1 cellular context compared by ENCODE assay signal in the genomic region with DNA sequence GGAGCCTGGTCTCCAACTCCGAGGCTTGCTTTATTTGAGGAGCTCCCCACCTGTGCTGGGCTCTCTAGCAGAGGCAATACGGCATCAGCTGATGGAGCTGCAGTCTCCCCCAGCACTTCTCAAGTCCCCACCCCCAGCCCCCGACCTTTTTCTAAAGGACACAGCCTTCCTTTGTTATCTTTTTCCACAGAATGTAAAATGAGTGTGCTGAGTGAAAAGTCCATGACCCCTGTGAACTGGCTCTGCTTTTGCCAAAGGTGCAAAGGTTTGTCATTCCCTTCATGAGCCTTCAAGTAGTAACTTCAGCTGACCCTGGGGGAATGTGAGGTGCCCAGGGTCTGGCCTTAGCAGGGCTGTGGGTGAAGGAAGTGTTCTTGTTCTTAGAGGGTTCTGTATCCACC.
TF ChIP-seq lines count a peak whose summit lies in the region.

No MANE protein-coding gene starts in this region.

TF ChIP-seq in HepG2, 621 proteins besides CTCF, POLR2A, EP300 and RAD21 (continues in another document):
- 0 out of 2 replicates have a peak, but pooled peaks have one; percentile 27 for TF ChIP-seq ZNF672 (CRISPR knock-in tag; IDR thresholded peaks at IDR 0.05)
- TF ChIP-seq, protein P1, sequence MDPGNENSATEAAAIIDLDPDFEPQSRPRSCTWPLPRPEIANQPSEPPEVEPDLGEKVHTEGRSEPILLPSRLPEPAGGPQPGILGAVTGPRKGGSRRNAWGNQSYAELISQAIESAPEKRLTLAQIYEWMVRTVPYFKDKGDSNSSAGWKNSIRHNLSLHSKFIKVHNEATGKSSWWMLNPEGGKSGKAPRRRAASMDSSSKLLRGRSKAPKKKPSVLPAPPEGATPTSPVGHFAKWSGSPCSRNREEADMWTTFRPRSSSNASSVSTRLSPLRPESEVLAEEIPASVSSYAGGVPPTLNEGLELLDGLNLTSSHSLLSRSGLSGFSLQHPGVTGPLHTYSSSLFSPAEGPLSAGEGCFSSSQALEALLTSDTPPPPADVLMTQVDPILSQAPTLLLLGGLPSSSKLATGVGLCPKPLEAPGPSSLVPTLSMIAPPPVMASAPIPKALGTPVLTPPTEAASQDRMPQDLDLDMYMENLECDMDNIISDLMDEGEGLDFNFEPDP (CRISPR knock-in tag; conservative IDR thresholded peaks at IDR 0.05), result no peak
- peak; percentile 80; the same call in 1 of the 2 replicates for TF ChIP-seq SOX5 (CRISPR knock-in tag; IDR thresholded peaks at IDR 0.05; ENCODE audit: borderline replicate concordance)
- TF ChIP-seq ASH2L (IDR thresholded peaks at IDR 0.05; ENCODE audit: insufficient read length, low read depth, low read length), result peak; percentile 67
- peak; percentile 72 for TF ChIP-seq HDAC1 (CRISPR knock-in tag; IDR thresholded peaks at IDR 0.05)
- peak; percentile 32; the same call in 1 of the 2 replicates for TF ChIP-seq HMG20A (CRISPR knock-in tag; IDR thresholded peaks at IDR 0.05; ENCODE audit: borderline replicate concordance)
- TF ChIP-seq ISL2 (CRISPR knock-in tag; IDR thresholded peaks at IDR 0.05), result 0 out of 2 replicates have a peak, but pooled peaks have one; percentile 18
- TF ChIP-seq AHR (CRISPR knock-in tag; IDR thresholded peaks at IDR 0.05), result no peak
- TF ChIP-seq GATAD1 (CRISPR knock-in tag; IDR thresholded peaks at IDR 0.05), result no peak
- TF ChIP-seq, protein P2, sequence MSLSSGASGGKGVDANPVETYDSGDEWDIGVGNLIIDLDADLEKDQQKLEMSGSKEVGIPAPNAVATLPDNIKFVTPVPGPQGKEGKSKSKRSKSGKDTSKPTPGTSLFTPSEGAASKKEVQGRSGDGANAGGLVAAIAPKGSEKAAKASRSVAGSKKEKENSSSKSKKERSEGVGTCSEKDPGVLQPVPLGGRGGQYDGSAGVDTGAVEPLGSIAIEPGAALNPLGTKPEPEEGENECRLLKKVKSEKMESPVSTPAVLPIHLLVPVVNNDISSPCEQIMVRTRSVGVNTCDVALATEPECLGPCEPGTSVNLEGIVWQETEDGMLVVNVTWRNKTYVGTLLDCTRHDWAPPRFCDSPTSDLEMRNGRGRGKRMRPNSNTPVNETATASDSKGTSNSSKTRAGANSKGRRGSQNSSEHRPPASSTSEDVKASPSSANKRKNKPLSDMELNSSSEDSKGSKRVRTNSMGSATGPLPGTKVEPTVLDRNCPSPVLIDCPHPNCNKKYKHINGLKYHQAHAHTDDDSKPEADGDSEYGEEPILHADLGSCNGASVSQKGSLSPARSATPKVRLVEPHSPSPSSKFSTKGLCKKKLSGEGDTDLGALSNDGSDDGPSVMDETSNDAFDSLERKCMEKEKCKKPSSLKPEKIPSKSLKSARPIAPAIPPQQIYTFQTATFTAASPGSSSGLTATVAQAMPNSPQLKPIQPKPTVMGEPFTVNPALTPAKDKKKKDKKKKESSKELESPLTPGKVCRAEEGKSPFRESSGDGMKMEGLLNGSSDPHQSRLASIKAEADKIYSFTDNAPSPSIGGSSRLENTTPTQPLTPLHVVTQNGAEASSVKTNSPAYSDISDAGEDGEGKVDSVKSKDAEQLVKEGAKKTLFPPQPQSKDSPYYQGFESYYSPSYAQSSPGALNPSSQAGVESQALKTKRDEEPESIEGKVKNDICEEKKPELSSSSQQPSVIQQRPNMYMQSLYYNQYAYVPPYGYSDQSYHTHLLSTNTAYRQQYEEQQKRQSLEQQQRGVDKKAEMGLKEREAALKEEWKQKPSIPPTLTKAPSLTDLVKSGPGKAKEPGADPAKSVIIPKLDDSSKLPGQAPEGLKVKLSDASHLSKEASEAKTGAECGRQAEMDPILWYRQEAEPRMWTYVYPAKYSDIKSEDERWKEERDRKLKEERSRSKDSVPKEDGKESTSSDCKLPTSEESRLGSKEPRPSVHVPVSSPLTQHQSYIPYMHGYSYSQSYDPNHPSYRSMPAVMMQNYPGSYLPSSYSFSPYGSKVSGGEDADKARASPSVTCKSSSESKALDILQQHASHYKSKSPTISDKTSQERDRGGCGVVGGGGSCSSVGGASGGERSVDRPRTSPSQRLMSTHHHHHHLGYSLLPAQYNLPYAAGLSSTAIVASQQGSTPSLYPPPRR (CRISPR knock-in tag; IDR thresholded peaks at IDR 0.05; ENCODE audit: borderline replicate concordance), result no peak
- no peak for TF ChIP-seq SMYD3 (CRISPR knock-in tag; IDR thresholded peaks at IDR 0.05)
- TF ChIP-seq, protein P3, sequence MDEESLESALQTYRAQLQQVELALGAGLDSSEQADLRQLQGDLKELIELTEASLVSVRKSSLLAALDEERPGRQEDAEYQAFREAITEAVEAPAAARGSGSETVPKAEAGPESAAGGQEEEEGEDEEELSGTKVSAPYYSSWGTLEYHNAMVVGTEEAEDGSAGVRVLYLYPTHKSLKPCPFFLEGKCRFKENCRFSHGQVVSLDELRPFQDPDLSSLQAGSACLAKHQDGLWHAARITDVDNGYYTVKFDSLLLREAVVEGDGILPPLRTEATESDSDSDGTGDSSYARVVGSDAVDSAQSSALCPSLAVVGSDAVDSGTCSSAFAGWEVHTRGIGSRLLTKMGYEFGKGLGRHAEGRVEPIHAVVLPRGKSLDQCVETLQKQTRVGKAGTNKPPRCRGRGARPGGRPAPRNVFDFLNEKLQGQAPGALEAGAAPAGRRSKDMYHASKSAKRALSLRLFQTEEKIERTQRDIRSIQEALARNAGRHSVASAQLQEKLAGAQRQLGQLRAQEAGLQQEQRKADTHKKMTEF (CRISPR knock-in tag; IDR thresholded peaks at IDR 0.05), result 0 out of 2 replicates have a peak, but pooled peaks have one; percentile 31
- no peak for TF ChIP-seq ETV6 (CRISPR knock-in tag; conservative IDR thresholded peaks at IDR 0.05)
- peak; percentile 98 for TF ChIP-seq GZF1 (CRISPR knock-in tag; IDR thresholded peaks at IDR 0.05)
- no peak for TF ChIP-seq IKZF1 (IDR thresholded peaks at IDR 0.05)
- TF ChIP-seq ZFP1 (CRISPR knock-in tag; IDR thresholded peaks at IDR 0.05), result no peak
- TF ChIP-seq SRF (IDR thresholded peaks at IDR 0.05; ENCODE audit: low read depth, low read length), result 0 out of 2 replicates have a peak, but pooled peaks have one; percentile 21
- peak; percentile 50; the same call in 1 of the 2 replicates for TF ChIP-seq GATAD2A (CRISPR knock-in tag; IDR thresholded peaks at IDR 0.05)
- TF ChIP-seq MXI1 (IDR thresholded peaks at IDR 0.05; ENCODE audit: borderline replicate concordance, low read depth, low read length), result no peak; the same call in 2 of the 3 replicates
- TF ChIP-seq, protein P4, sequence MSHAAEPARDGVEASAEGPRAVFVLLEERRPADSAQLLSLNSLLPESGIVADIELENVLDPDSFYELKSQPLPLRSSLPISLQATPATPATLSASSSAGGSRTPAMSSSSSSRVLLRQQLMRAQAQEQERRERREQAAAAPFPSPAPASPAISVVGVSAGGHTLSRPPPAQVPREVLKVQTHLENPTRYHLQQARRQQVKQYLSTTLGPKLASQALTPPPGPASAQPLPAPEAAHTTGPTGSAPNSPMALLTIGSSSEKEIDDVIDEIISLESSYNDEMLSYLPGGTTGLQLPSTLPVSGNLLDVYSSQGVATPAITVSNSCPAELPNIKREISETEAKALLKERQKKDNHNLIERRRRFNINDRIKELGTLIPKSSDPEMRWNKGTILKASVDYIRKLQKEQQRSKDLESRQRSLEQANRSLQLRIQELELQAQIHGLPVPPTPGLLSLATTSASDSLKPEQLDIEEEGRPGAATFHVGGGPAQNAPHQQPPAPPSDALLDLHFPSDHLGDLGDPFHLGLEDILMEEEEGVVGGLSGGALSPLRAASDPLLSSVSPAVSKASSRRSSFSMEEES (CRISPR knock-in tag; IDR thresholded peaks at IDR 0.05), result 0 out of 2 replicates have a peak, but pooled peaks have one; percentile 20
- TF ChIP-seq, protein P5, sequence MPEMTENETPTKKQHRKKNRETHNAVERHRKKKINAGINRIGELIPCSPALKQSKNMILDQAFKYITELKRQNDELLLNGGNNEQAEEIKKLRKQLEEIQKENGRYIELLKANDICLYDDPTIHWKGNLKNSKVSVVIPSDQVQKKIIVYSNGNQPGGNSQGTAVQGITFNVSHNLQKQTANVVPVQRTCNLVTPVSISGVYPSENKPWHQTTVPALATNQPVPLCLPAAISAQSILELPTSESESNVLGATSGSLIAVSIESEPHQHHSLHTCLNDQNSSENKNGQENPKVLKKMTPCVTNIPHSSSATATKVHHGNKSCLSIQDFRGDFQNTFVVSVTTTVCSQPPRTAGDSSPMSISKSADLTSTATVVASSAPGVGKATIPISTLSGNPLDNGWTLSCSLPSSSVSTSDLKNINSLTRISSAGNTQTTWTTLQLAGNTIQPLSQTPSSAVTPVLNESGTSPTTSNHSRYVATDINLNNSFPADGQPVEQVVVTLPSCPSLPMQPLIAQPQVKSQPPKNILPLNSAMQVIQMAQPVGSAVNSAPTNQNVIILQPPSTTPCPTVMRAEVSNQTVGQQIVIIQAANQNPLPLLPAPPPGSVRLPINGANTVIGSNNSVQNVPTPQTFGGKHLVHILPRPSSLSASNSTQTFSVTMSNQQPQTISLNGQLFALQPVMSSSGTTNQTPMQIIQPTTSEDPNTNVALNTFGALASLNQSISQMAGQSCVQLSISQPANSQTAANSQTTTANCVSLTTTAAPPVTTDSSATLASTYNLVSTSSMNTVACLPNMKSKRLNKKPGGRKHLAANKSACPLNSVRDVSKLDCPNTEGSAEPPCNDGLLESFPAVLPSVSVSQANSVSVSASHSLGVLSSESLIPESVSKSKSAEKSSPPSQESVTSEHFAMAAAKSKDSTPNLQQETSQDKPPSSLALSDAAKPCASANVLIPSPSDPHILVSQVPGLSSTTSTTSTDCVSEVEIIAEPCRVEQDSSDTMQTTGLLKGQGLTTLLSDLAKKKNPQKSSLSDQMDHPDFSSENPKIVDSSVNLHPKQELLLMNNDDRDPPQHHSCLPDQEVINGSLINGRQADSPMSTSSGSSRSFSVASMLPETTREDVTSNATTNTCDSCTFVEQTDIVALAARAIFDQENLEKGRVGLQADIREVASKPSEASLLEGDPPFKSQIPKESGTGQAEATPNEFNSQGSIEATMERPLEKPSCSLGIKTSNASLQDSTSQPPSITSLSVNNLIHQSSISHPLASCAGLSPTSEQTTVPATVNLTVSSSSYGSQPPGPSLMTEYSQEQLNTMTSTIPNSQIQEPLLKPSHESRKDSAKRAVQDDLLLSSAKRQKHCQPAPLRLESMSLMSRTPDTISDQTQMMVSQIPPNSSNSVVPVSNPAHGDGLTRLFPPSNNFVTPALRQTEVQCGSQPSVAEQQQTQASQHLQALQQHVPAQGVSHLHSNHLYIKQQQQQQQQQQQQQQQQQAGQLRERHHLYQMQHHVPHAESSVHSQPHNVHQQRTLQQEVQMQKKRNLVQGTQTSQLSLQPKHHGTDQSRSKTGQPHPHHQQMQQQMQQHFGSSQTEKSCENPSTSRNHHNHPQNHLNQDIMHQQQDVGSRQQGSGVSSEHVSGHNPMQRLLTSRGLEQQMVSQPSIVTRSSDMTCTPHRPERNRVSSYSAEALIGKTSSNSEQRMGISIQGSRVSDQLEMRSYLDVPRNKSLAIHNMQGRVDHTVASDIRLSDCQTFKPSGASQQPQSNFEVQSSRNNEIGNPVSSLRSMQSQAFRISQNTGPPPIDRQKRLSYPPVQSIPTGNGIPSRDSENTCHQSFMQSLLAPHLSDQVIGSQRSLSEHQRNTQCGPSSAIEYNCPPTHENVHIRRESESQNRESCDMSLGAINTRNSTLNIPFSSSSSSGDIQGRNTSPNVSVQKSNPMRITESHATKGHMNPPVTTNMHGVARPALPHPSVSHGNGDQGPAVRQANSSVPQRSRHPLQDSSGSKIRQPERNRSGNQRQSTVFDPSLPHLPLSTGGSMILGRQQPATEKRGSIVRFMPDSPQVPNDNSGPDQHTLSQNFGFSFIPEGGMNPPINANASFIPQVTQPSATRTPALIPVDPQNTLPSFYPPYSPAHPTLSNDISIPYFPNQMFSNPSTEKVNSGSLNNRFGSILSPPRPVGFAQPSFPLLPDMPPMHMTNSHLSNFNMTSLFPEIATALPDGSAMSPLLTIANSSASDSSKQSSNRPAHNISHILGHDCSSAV (CRISPR knock-in tag; IDR thresholded peaks at IDR 0.05; ENCODE audit: borderline replicate concordance), result no peak
- TF ChIP-seq, protein P6, sequence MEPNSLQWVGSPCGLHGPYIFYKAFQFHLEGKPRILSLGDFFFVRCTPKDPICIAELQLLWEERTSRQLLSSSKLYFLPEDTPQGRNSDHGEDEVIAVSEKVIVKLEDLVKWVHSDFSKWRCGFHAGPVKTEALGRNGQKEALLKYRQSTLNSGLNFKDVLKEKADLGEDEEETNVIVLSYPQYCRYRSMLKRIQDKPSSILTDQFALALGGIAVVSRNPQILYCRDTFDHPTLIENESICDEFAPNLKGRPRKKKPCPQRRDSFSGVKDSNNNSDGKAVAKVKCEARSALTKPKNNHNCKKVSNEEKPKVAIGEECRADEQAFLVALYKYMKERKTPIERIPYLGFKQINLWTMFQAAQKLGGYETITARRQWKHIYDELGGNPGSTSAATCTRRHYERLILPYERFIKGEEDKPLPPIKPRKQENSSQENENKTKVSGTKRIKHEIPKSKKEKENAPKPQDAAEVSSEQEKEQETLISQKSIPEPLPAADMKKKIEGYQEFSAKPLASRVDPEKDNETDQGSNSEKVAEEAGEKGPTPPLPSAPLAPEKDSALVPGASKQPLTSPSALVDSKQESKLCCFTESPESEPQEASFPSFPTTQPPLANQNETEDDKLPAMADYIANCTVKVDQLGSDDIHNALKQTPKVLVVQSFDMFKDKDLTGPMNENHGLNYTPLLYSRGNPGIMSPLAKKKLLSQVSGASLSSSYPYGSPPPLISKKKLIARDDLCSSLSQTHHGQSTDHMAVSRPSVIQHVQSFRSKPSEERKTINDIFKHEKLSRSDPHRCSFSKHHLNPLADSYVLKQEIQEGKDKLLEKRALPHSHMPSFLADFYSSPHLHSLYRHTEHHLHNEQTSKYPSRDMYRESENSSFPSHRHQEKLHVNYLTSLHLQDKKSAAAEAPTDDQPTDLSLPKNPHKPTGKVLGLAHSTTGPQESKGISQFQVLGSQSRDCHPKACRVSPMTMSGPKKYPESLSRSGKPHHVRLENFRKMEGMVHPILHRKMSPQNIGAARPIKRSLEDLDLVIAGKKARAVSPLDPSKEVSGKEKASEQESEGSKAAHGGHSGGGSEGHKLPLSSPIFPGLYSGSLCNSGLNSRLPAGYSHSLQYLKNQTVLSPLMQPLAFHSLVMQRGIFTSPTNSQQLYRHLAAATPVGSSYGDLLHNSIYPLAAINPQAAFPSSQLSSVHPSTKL (CRISPR knock-in tag; IDR thresholded peaks at IDR 0.05), result peak; percentile 56
- TF ChIP-seq, protein P7, sequence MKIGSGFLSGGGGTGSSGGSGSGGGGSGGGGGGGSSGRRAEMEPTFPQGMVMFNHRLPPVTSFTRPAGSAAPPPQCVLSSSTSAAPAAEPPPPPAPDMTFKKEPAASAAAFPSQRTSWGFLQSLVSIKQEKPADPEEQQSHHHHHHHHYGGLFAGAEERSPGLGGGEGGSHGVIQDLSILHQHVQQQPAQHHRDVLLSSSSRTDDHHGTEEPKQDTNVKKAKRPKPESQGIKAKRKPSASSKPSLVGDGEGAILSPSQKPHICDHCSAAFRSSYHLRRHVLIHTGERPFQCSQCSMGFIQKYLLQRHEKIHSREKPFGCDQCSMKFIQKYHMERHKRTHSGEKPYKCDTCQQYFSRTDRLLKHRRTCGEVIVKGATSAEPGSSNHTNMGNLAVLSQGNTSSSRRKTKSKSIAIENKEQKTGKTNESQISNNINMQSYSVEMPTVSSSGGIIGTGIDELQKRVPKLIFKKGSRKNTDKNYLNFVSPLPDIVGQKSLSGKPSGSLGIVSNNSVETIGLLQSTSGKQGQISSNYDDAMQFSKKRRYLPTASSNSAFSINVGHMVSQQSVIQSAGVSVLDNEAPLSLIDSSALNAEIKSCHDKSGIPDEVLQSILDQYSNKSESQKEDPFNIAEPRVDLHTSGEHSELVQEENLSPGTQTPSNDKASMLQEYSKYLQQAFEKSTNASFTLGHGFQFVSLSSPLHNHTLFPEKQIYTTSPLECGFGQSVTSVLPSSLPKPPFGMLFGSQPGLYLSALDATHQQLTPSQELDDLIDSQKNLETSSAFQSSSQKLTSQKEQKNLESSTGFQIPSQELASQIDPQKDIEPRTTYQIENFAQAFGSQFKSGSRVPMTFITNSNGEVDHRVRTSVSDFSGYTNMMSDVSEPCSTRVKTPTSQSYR (CRISPR knock-in tag; IDR thresholded peaks at IDR 0.05; ENCODE audit: borderline replicate concordance), result peak; percentile 50; the same call in 1 of the 2 replicates
- TF ChIP-seq TBX2 (CRISPR knock-in tag; IDR thresholded peaks at IDR 0.05; ENCODE audit: borderline replicate concordance), result peak; percentile 45; the same call in 1 of the 2 replicates
- TF ChIP-seq KDM2A (CRISPR knock-in tag; IDR thresholded peaks at IDR 0.05; ENCODE audit: borderline replicate concordance, low read depth), result no peak
